24 cellular contexts compared by ENCODE assay signal in genomic region chr1:240739754-240740153, GRCh38.
"Had no signal": no experiment of that assay in that cellular context is flagged by ENCODE, and none has a peak within 500 bp of the region (broad histone marks: within the 10 kb centered on the region; RNA-seq: fewer than 3 reads in every experiment).

No MANE protein-coding gene starts in this region.

- H3K36me3 Mint-ChIP-seq: activated CD8-positive, alpha-beta memory T cell treated with anti-CD3 and anti-CD28 coated beads, Interleukin-2, amount 10 ng/mL, durations not matched to agents 7 days and 5 days; activated naive CD8-positive, alpha-beta T cell treated with anti-CD3 and anti-CD28 coated beads for 36 hours; mesothelial cell of epicardium; natural killer cell treated with Interleukin-12 subunit alpha and Interleukin-12 subunit beta and Interleukin-15 and Interleukin-18, amount 100 ng/mL, for 72 hours had no signal

- H3K4me3 Mint-ChIP-seq: activated B cell treated with CpG ODN at 0.5 μM for 24 hours; activated CD4-positive, alpha-beta memory T cell treated with anti-CD3 and anti-CD28 coated beads, Interleukin-2, amount 10 ng/mL, durations not matched to agents 7 days and 5 days; activated CD8-positive, alpha-beta memory T cell treated with anti-CD3 and anti-CD28 coated beads, Interleukin-2, amount 10 ng/mL, durations not matched to agents 7 days and 5 days; activated naive CD8-positive, alpha-beta T cell treated with anti-CD3 and anti-CD28 coated beads for 36 hours; mesothelial cell of epicardium; natural killer cell treated with Interleukin-12 subunit alpha and Interleukin-12 subunit beta and Interleukin-15 and Interleukin-18, amount 100 ng/mL, for 72 hours had no signal

- H3K27ac Mint-ChIP-seq: activated B cell treated with CpG ODN at 0.5 μM for 24 hours; activated CD4-positive, alpha-beta memory T cell treated with anti-CD3 and anti-CD28 coated beads, Interleukin-2, amount 10 ng/mL, durations not matched to agents 7 days and 5 days; activated CD8-positive, alpha-beta memory T cell treated with anti-CD3 and anti-CD28 coated beads, Interleukin-2, amount 10 ng/mL, durations not matched to agents 7 days and 5 days; activated naive CD8-positive, alpha-beta T cell treated with anti-CD3 and anti-CD28 coated beads for 36 hours; mesothelial cell of epicardium; natural killer cell treated with Interleukin-12 subunit alpha and Interleukin-12 subunit beta and Interleukin-15 and Interleukin-18, amount 100 ng/mL, for 72 hours had no signal

- H3K4me3 ChIP-seq: coronary artery, lung, tibial nerve, uterus had no signal

- H3K36me3 ChIP-seq: tibial nerve, uterus had no signal

- ATAC-seq: activated CD8-positive, alpha-beta memory T cell treated with anti-CD3 and anti-CD28 coated beads, Interleukin-2, amount 10 ng/mL, durations not matched to agents 7 days and 5 days; foreskin keratinocyte; natural killer cell treated with Interleukin-12 subunit alpha and Interleukin-12 subunit beta and Interleukin-15 and Interleukin-18, amount 100 ng/mL, for 72 hours had no signal

- DNase-seq: activated B cell treated with CpG ODN at 0.5 μM for 24 hours; activated CD4-positive, alpha-beta memory T cell treated with anti-CD3 and anti-CD28 coated beads, Interleukin-2, amount 10 ng/mL, durations not matched to agents 7 days and 5 days; activated CD4-positive, alpha-beta T cell treated with anti-CD3 and anti-CD28 coated beads for 48 hours; activated CD8-positive, alpha-beta memory T cell treated with anti-CD3 and anti-CD28 coated beads, Interleukin-2, amount 10 ng/mL, durations not matched to agents 7 days and 5 days; activated naive CD4-positive, alpha-beta T cell; activated naive CD8-positive, alpha-beta T cell treated with anti-CD3 and anti-CD28 coated beads for 36 hours; foreskin keratinocyte; glutamatergic neuron; hippocampal formation; nucleus accumbens; posterior cingulate gyrus; retina; stimulated activated CD4-positive, alpha-beta T cell treated with anti-CD3 and anti-CD28 coated beads, Interleukin-12 subunit alpha, Interleukin-12 subunit beta, amount 100 ng/mL, for 4 hours; stimulated activated CD4-positive, alpha-beta T cell treated with anti-CD3 and anti-CD28 coated beads, Interleukin-1b, Interleukin-23, amount 100 ng/mL, for 48 hours; stimulated activated CD8-positive, alpha-beta memory T cell treated with anti-CD3 and anti-CD28 coated beads, Interleukin-4, amount 100 ng/mL, for 48 hours; stimulated activated naive CD4-positive, alpha-beta T cell treated with Interleukin-2 at 50 U/mL for 16 hours; T-helper 1 cell; T-helper 9 cell; uterus had no signal

- H3K4me1 Mint-ChIP-seq: activated B cell treated with CpG ODN at 0.5 μM for 24 hours; activated CD4-positive, alpha-beta memory T cell treated with anti-CD3 and anti-CD28 coated beads, Interleukin-2, amount 10 ng/mL, durations not matched to agents 7 days and 5 days; activated CD8-positive, alpha-beta memory T cell treated with anti-CD3 and anti-CD28 coated beads, Interleukin-2, amount 10 ng/mL, durations not matched to agents 7 days and 5 days; activated naive CD8-positive, alpha-beta T cell treated with anti-CD3 and anti-CD28 coated beads for 36 hours had no signal

- H3K9me3 Mint-ChIP-seq: activated B cell treated with CpG ODN at 0.5 μM for 24 hours; activated naive CD8-positive, alpha-beta T cell treated with anti-CD3 and anti-CD28 coated beads for 36 hours; mesothelial cell of epicardium; natural killer cell treated with Interleukin-12 subunit alpha and Interleukin-12 subunit beta and Interleukin-15 and Interleukin-18, amount 100 ng/mL, for 72 hours had no signal

- H3K27ac ChIP-seq: coronary artery, foreskin keratinocyte, uterus had no signal

- H3K9me3 ChIP-seq: tibial nerve, uterus had no signal

- H3K27me3 ChIP-seq: foreskin keratinocyte, tibial nerve, uterus had no signal

- H3K4me1 ChIP-seq: foreskin keratinocyte, uterus had no signal
